In genomic region chr17:14311186-14311705, GRCh38 we compare ENCODE assay signal across 20 cellular contexts. TPM values are rescaled to one million over a fixed set of nuclear protein-coding genes. Genes with fewer than 3 reads are reported as not detected.
DNase-seq lines count a peak whose midpoint lies in the region; ATAC-seq and TF ChIP-seq lines count a peak whose summit lies in the region.
"Had no signal": no experiment of that assay in that cellular context is flagged by ENCODE, and none has a peak within 500 bp of the region (broad histone marks: within the 10 kb centered on the region; RNA-seq: fewer than 3 reads in every experiment).

No MANE protein-coding gene starts in this region.

- no peak for DNase-seq in CD4-positive, alpha-beta T cell
- DNase-seq in WTC11 (ENCODE audit: low spot score) = no peak
- DNase-seq in natural killer cell treated with Interleukin-12 subunit alpha and Interleukin-12 subunit beta and Interleukin-15 and Interleukin-18, amount 100 ng/mL, for 72 hours (ENCODE audit: low spot score) = no peak
- DNase-seq in ureter (ENCODE audit: low spot score) = peak; percentile 25
- DNase-seq in HuH-7.5 (ENCODE audit: low spot score) = no peak
- no peak for DNase-seq in NCI-H2081 (lab: John Stamatoyannopoulos, UW)
- DNase-seq: ACHN, AML-193, Caco-2, DMS153, GDM1, HCEC 1CT, MG63, NCI-H1092, NCI-H1436 treated with DMSO at 0.1 percent for 48 hours, NCI-H2029 treated with DMSO at 0.1 percent for 48 hours, NCI-H446 treated with DMSO at 0.1 percent for 48 hours, Peyer's patch had no signal

- no peak overlapping the region for H3K27ac ChIP-seq in CD4-positive, alpha-beta T cell (ENCODE audit: low read depth, low read length)
- H3K27ac ChIP-seq: SJSA1 had no signal

- TF ChIP-seq CTCF in CD4-positive, alpha-beta T cell (IDR thresholded peaks at IDR 0.05) = no peak
- no peak for TF ChIP-seq CTCF in WTC11 (IDR thresholded peaks at IDR 0.05)

- no peaks in the 10 kb centered on the region for H3K27me3 ChIP-seq in CD4-positive, alpha-beta T cell (ENCODE audit: control insufficient read depth, insufficient read depth, low read length)
- H3K27me3 ChIP-seq: MG63, Peyer's patch, SJSA1 had no signal

- H3K36me3 Mint-ChIP-seq in CD4-positive, alpha-beta T cell (ENCODE audit: low read depth) = peaks cover 51% of the 10 kb centered on the region
- H3K36me3 Mint-ChIP-seq in WTC11 = peaks cover 11% of the 10 kb centered on the region
- H3K36me3 Mint-ChIP-seq in natural killer cell treated with Interleukin-12 subunit alpha and Interleukin-12 subunit beta and Interleukin-15 and Interleukin-18, amount 100 ng/mL, for 72 hours = peaks cover 4% of the 10 kb centered on the region

- POLR2A ChIA-PET in CD4-positive, alpha-beta T cell (lab: Charles Lee) = no interaction called here
- POLR2A ChIA-PET in WTC11 (lab: Charles Lee) = no interaction called here

- H3K9me3 Mint-ChIP-seq in CD4-positive, alpha-beta T cell = no peaks in the 10 kb centered on the region
- H3K9me3 Mint-ChIP-seq in WTC11 = 0 out of 2 replicates have a peak, but pooled peaks cover 3% of the 10 kb centered on the region
- H3K9me3 Mint-ChIP-seq in natural killer cell treated with Interleukin-12 subunit alpha and Interleukin-12 subunit beta and Interleukin-15 and Interleukin-18, amount 100 ng/mL, for 72 hours = no peaks in the 10 kb centered on the region

- H3K4me1 Mint-ChIP-seq in CD4-positive, alpha-beta T cell (ENCODE audit: low read depth) = peaks cover 74% of the 10 kb centered on the region
- peaks cover 74% of the 10 kb centered on the region for H3K4me1 Mint-ChIP-seq in WTC11
- peaks cover 46 to 53% of the 10 kb centered on the region in 2 donors for H3K4me1 Mint-ChIP-seq in natural killer cell treated with Interleukin-12 subunit alpha and Interleukin-12 subunit beta and Interleukin-15 and Interleukin-18, amount 100 ng/mL, for 72 hours (ENCODE audit: low read depth in 2 of 2)

- ATAC-seq in CD4-positive, alpha-beta T cell (ENCODE audit: poor library complexity) = no peak
- no peak for ATAC-seq in WTC11
- ATAC-seq in natural killer cell treated with Interleukin-12 subunit alpha and Interleukin-12 subunit beta and Interleukin-15 and Interleukin-18, amount 100 ng/mL, for 72 hours = no peak
- no peak for ATAC-seq in HG03139 (IDR thresholded peaks at IDR 0.05; ENCODE audit: unreplicated experiment)

- peak overlapping the region; percentile 36 for H3K27ac Mint-ChIP-seq in CD4-positive, alpha-beta T cell
- peak overlapping the region; percentile 74; the same call in 1 of the 2 replicates for H3K27ac Mint-ChIP-seq in WTC11
- peak overlapping the region; percentile 24 to 62 for H3K27ac Mint-ChIP-seq in natural killer cell treated with Interleukin-12 subunit alpha and Interleukin-12 subunit beta and Interleukin-15 and Interleukin-18, amount 100 ng/mL, for 72 hours

- no peaks in the 10 kb centered on the region for H3K9me3 ChIP-seq in CD4-positive, alpha-beta T cell (ENCODE audit: control insufficient read depth, low read length)
- H3K9me3 ChIP-seq: Caco-2, MG63, Peyer's patch, SJSA1 had no signal

- no peaks in the 10 kb centered on the region for H3K27me3 Mint-ChIP-seq in CD4-positive, alpha-beta T cell
- no peaks in the 10 kb centered on the region; the same call in 1 of the 2 replicates for H3K27me3 Mint-ChIP-seq in WTC11 (ENCODE audit: low read depth)
- no peaks in the 10 kb centered on the region for H3K27me3 Mint-ChIP-seq in natural killer cell treated with Interleukin-12 subunit alpha and Interleukin-12 subunit beta and Interleukin-15 and Interleukin-18, amount 100 ng/mL, for 72 hours

- CTCF ChIA-PET in CD4-positive, alpha-beta T cell (lab: Charles Lee) = no interaction called here
- CTCF ChIA-PET in WTC11 (lab: Charles Lee) = no interaction called here

- peak overlapping the region; percentile 38 for H3K4me3 Mint-ChIP-seq in CD4-positive, alpha-beta T cell
- H3K4me3 Mint-ChIP-seq in WTC11 = 0 out of 2 replicates have a peak overlapping the region, but pooled peaks have one; percentile 21
- H3K4me3 Mint-ChIP-seq in natural killer cell treated with Interleukin-12 subunit alpha and Interleukin-12 subunit beta and Interleukin-15 and Interleukin-18, amount 100 ng/mL, for 72 hours = peak overlapping the region; percentile 57

- intact Hi-C loops in CD4-positive, alpha-beta T cell (cut with DNase I, micrococcal nuclease) = loop anchor here in 1 of 2 experiments (5.0 kb wide), 1 partner anchor 111 kb away; no protein-coding TSS in a partner anchor

TF ChIP-seq in WTC11, 78 proteins besides CTCF, POLR2A, EP300 and RAD21 (continues in another document):
- TF ChIP-seq, protein P1, sequence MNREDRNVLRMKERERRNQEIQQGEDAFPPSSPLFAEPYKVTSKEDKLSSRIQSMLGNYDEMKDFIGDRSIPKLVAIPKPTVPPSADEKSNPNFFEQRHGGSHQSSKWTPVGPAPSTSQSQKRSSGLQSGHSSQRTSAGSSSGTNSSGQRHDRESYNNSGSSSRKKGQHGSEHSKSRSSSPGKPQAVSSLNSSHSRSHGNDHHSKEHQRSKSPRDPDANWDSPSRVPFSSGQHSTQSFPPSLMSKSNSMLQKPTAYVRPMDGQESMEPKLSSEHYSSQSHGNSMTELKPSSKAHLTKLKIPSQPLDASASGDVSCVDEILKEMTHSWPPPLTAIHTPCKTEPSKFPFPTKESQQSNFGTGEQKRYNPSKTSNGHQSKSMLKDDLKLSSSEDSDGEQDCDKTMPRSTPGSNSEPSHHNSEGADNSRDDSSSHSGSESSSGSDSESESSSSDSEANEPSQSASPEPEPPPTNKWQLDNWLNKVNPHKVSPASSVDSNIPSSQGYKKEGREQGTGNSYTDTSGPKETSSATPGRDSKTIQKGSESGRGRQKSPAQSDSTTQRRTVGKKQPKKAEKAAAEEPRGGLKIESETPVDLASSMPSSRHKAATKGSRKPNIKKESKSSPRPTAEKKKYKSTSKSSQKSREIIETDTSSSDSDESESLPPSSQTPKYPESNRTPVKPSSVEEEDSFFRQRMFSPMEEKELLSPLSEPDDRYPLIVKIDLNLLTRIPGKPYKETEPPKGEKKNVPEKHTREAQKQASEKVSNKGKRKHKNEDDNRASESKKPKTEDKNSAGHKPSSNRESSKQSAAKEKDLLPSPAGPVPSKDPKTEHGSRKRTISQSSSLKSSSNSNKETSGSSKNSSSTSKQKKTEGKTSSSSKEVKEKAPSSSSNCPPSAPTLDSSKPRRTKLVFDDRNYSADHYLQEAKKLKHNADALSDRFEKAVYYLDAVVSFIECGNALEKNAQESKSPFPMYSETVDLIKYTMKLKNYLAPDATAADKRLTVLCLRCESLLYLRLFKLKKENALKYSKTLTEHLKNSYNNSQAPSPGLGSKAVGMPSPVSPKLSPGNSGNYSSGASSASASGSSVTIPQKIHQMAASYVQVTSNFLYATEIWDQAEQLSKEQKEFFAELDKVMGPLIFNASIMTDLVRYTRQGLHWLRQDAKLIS (CRISPR knock-in tag; IDR thresholded peaks at IDR 0.05; ENCODE audit: borderline replicate concordance) = no peak
- no peak for TF ChIP-seq RELA (CRISPR knock-in tag; IDR thresholded peaks at IDR 0.05; ENCODE audit: borderline replicate concordance)
- no peak for TF ChIP-seq AR (CRISPR knock-in tag; IDR thresholded peaks at IDR 0.05)
- TF ChIP-seq NFE2L1 (CRISPR knock-in tag; IDR thresholded peaks at IDR 0.05) = no peak
- TF ChIP-seq, protein P2, sequence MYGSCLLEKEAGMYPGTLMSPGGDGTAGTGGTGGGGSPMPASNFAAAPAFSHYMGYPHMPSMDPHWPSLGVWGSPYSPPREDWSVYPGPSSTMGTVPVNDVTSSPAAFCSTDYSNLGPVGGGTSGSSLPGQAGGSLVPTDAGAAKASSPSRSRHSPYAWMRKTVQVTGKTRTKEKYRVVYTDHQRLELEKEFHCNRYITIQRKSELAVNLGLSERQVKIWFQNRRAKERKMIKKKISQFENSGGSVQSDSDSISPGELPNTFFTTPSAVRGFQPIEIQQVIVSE (CRISPR knock-in tag; IDR thresholded peaks at IDR 0.05; ENCODE audit: borderline replicate concordance) = no peak
- TF ChIP-seq EMX1 (CRISPR knock-in tag; IDR thresholded peaks at IDR 0.05) = no peak
- TF ChIP-seq ZNF232 (CRISPR knock-in tag; IDR thresholded peaks at IDR 0.05) = no peak
- no peak for TF ChIP-seq IRF2 (CRISPR knock-in tag; IDR thresholded peaks at IDR 0.05; ENCODE audit: borderline replicate concordance, low read depth)
- no peak for TF ChIP-seq RORB (CRISPR knock-in tag; IDR thresholded peaks at IDR 0.05)

RNA-seq across cellular contexts. Expression of gene HS3ST3B1, which starts 10.4 kb away (rescaled TPM):
- total RNA-seq in CD4-positive, alpha-beta T cell = 10 to 100 TPM in 1 of 2 experiments, 1 to 10 TPM in 1; 9.3 to 11.5 TPM
- total RNA-seq in WTC11 (2021) (12.3 to 22.3 TPM (median 13.1 TPM) in 3 replicates), ureter (1.8 TPM)
- 10 to 100 TPM; 13.2 to 22.0 TPM for total RNA-seq in natural killer cell treated with Interleukin-12 subunit alpha and Interleukin-12 subunit beta and Interleukin-15 and Interleukin-18, amount 100 ng/mL, for 72 hours
